Comparison of ENCODE assay signal across 1 cellular context in the genomic region with DNA sequence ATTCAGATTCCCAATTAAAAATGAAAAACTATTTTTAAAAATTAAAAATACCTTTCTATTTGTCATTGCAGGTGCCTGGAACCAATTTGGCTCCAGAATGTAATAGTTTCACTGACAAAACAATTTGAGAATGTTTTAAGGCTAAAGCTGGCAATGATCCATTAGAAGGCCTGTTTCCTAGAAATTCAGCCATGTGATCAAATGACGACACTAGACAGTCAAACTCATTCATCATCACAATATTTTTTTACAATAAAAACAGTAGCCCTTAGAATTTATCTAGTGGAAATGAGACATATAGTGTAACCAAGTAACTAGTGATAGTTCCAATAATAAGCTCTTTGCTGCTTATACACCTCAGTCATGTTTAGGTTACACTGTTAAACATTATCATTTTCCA.
A peak's percentile ranks its signal among the peaks of the same experiment; 100 is the strongest.
TF ChIP-seq lines count a peak whose summit lies in the region.

No MANE protein-coding gene starts in this region.

TF ChIP-seq in K562, 482 proteins besides CTCF, POLR2A, EP300 and RAD21 (continued from another document):
- TF ChIP-seq CUX1 (CRISPR knock-in tag; IDR thresholded peaks at IDR 0.05) = no peak
- peak; percentile 44; the same call in 1 of the 2 replicates for TF ChIP-seq ATF7 (IDR thresholded peaks at IDR 0.05)
- TF ChIP-seq, protein P1, sequence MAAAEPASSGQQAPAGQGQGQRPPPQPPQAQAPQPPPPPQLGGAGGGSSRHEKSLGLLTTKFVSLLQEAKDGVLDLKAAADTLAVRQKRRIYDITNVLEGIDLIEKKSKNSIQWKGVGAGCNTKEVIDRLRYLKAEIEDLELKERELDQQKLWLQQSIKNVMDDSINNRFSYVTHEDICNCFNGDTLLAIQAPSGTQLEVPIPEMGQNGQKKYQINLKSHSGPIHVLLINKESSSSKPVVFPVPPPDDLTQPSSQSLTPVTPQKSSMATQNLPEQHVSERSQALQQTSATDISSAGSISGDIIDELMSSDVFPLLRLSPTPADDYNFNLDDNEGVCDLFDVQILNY (CRISPR knock-in tag; IDR thresholded peaks at IDR 0.05) = no peak
- TF ChIP-seq TSC22D4 (tag; IDR thresholded peaks at IDR 0.05) = no peak
- no peak for TF ChIP-seq ATF1 (CRISPR knock-in tag; IDR thresholded peaks at IDR 0.05)
- TF ChIP-seq ATF1 (tag; IDR thresholded peaks at IDR 0.05) = peak; percentile 63
- TF ChIP-seq POU5F1 (IDR thresholded peaks at IDR 0.05; ENCODE audit: borderline replicate concordance, low read depth, low read length, partially characterized antibody) = no peak
- TF ChIP-seq, protein P2, sequence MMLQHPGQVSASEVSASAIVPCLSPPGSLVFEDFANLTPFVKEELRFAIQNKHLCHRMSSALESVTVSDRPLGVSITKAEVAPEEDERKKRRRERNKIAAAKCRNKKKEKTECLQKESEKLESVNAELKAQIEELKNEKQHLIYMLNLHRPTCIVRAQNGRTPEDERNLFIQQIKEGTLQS (IDR thresholded peaks at IDR 0.05) = peak; percentile 19; the same call in 1 of the 2 replicates
- TF ChIP-seq, protein P2 (CRISPR knock-in tag; conservative IDR thresholded peaks at IDR 0.05) = no peak
- 0 out of 2 replicates have a peak, but pooled peaks have one; percentile 27 for TF ChIP-seq RAD51 (IDR thresholded peaks at IDR 0.05; ENCODE audit: borderline replicate concordance, low read depth)
- TF ChIP-seq POLR2G (IDR thresholded peaks at IDR 0.05; ENCODE audit: low read depth, low read length) = no peak
